In genomic region chr2:176097820-176098365, GRCh38 we compare ENCODE assay signal across 2 cellular contexts.
TF ChIP-seq lines count a peak whose summit lies in the region.

No MANE protein-coding gene starts in this region.

TF ChIP-seq in IMR-90, 13 proteins besides CTCF, POLR2A, EP300 and RAD21:
- no peak for TF ChIP-seq FOS (IDR thresholded peaks at IDR 0.05; ENCODE audit: low read depth, low read length)
- no peak for TF ChIP-seq MAZ (IDR thresholded peaks at IDR 0.05; ENCODE audit: borderline replicate concordance, low read depth, low read length)
- no peak for TF ChIP-seq MXI1 (IDR thresholded peaks at IDR 0.05; ENCODE audit: borderline replicate concordance, low read depth, low read length)
- TF ChIP-seq ELK1 (IDR thresholded peaks at IDR 0.05; ENCODE audit: borderline replicate concordance, low read depth, low read length), result no peak
- no peak for TF ChIP-seq BHLHE40 (IDR thresholded peaks at IDR 0.05; ENCODE audit: low read depth, low read length)
- TF ChIP-seq CEBPB (IDR thresholded peaks at IDR 0.05; ENCODE audit: low read depth, low read length), result no peak
- no peak for TF ChIP-seq NFE2L2 (IDR thresholded peaks at IDR 0.05; ENCODE audit: low read depth, low read length)
- TF ChIP-seq CHD1 (IDR thresholded peaks at IDR 0.05; ENCODE audit: low read depth, low read length), result no peak
- TF ChIP-seq MAFK (IDR thresholded peaks at IDR 0.05; ENCODE audit: low read depth, low read length), result no peak
- no peak for TF ChIP-seq SMC3 (IDR thresholded peaks at IDR 0.05; ENCODE audit: low read depth, low read length)
- no peak for TF ChIP-seq RFX5 (IDR thresholded peaks at IDR 0.05; ENCODE audit: low read depth, low read length)
- TF ChIP-seq RCOR1 (IDR thresholded peaks at IDR 0.05; ENCODE audit: insufficient replicate concordance, low read length), result no peak
- no peak for TF ChIP-seq USF2 (IDR thresholded peaks at IDR 0.05; ENCODE audit: low read depth, low read length)

TF ChIP-seq in neural cell, 6 proteins besides CTCF, POLR2A, EP300 and RAD21:
- TF ChIP-seq MXI1 (conservative IDR thresholded peaks at IDR 0.05; ENCODE audit: poor library complexity, severe bottlenecking), result no peak
- no peak for TF ChIP-seq POLR2AphosphoS5 (IDR thresholded peaks at IDR 0.05)
- TF ChIP-seq REST (IDR thresholded peaks at IDR 0.05; ENCODE audit: borderline replicate concordance), result no peak
- TF ChIP-seq EZH2 (IDR thresholded peaks at IDR 0.05; ENCODE audit: borderline replicate concordance, insufficient read depth, low read length, poor library complexity, severe bottlenecking), result no peak
- no peak for TF ChIP-seq TAF1 (IDR thresholded peaks at IDR 0.05; ENCODE audit: low read depth)
- TF ChIP-seq SMC3 (conservative IDR thresholded peaks at IDR 0.05; ENCODE audit: poor library complexity), result no peak
